In the genomic region with DNA sequence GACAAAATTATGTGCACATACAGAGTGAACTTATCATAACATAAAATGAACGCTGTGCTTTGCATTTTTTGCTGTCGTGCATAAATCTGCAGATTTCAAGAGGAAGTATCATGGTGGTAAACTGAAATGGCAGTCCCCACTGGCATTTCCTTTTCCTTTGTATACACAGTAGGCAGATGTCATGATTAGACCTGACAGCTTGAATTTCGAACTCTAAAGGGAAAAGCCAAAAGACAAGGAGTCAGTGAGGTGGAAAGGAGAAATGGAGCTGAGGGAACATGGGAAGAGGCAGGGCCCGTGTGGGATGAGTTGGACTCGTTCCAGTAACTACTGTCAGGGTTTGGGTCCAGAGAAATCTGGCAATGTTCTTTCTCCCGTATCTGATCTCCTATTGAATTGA, we compare ENCODE assay signal across 20 cellular contexts.
"Had no signal": no experiment of that assay in that cellular context is flagged by ENCODE, and none has a peak within 500 bp of the region (broad histone marks: within the 10 kb centered on the region; RNA-seq: fewer than 3 reads in every experiment).

No MANE protein-coding gene starts in this region.

- ATAC-seq: left lung, right lobe of liver, upper lobe of right lung, WTC11 had no signal

- H3K79me2 ChIP-seq: hepatocyte had no signal

- H3K4me2 ChIP-seq: hepatocyte had no signal

- H3K36me3 ChIP-seq: left lung, ovary, right lobe of liver, thyroid gland, upper lobe of right lung had no signal

- H3K9me3 ChIP-seq: left lung, ovary, right lobe of liver, thyroid gland, upper lobe of right lung had no signal

- H3K27me3 ChIP-seq: hepatocyte, ovary, right lobe of liver, thyroid gland, upper lobe of right lung had no signal

- H3K4me3 ChIP-seq: hepatocyte, left lung, lung, ovary, right lobe of liver, skin epidermis, thyroid gland, upper lobe of right lung had no signal

- H3K4me1 ChIP-seq: left lung, right lobe of liver, thyroid gland, upper lobe of right lung had no signal

- DNase-seq: activated gamma-delta T cell treated with Interleukin-2 at 50 U/mL for 16 hours; activated T-cell treated with anti-CD3 and anti-CD28 coated beads, Interleukin-2, amount 50 U/mL, for 1 hour; aorta; caudate nucleus; effector memory CD4-positive, alpha-beta T cell; foreskin melanocyte; immature natural killer cell; left lung; naive B cell; ovary; right lobe of liver; stimulated activated CD4-positive, alpha-beta T cell treated with anti-CD3 and anti-CD28 coated beads, Interleukin-1b, Interleukin-23, amount 100 ng/mL, for 48 hours; substantia nigra; T1000; thyroid gland; upper lobe of right lung had no signal

- H3K27ac ChIP-seq: hepatocyte, left lung, ovary, right lobe of liver, skin epidermis, thyroid gland, upper lobe of right lung had no signal

- H2AFZ ChIP-seq: hepatocyte had no signal
